In the genomic region with DNA sequence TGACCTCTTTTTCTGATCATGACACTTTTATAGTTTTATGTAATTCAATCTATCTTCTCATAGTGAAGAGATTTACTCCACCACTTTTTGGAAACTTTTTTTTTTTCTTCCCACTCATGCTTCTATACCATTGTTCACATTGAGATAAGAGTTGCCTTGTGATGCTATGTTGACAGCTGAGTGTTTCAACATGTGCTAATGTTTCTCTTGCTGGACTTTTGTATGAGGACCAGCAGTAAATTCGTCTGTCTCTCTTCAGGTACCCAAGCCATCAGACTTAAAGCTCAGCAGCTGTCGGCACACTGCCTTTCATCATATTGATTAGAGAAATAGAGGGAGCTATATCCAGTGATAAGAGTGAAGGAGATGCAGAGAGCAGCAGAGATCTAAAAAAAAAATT, we compare ENCODE assay signal across 8 cellular contexts.
"Had no signal": no experiment of that assay in that cellular context is flagged by ENCODE, and none has a peak within 500 bp of the region (broad histone marks: within the 10 kb centered on the region; RNA-seq: fewer than 3 reads in every experiment).

No MANE protein-coding gene starts in this region.

- FAIRE-seq: HepG2 had no signal

- ATAC-seq: HCT116, HepG2 had no signal

- H3K36me3 ChIP-seq: HAP-1 had no signal

- H3K4me3 ChIP-seq: GM23248, HAP-1 had no signal

- H3K4me1 ChIP-seq: HAP-1 had no signal

- DNase-seq: GM23248, GOT3, H7, HFFc6 had no signal

- H3K9ac ChIP-seq: GM23248 had no signal

- H2AFZ ChIP-seq: GM23248 had no signal

- H3K27ac ChIP-seq: GM23248, HL-60 had no signal
